In the genomic region with DNA sequence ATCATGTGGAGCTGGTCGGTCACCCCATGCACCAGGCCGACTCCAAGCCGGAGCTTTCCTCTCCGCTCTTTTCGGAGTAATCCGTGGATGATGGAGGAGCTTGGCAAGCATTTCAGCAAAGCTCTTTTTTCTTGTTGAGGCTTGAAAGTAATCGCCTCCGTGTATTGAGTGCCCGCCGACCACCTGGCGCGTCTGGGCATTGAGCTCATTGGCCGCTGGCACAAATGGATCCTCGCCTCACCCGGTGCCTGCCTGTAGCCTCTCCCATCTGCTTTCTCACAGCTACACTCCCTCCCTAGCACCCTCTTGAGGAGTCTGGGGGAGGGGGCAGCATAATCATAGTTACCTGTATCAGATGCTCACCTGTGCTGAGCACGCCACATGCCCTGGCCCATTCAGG, we compare ENCODE assay signal across 1 cellular context.
TF ChIP-seq lines count a peak whose summit lies in the region.

No MANE protein-coding gene starts in this region.

TF ChIP-seq in H1, 55 proteins besides CTCF, POLR2A, EP300 and RAD21 (continued from another document):
- TF ChIP-seq CHD7 (IDR thresholded peaks at IDR 0.05; ENCODE audit: insufficient replicate concordance, low read length) = no peak
- no peak for TF ChIP-seq MAFK (IDR thresholded peaks at IDR 0.05; ENCODE audit: low read depth, low read length)
- no peak for TF ChIP-seq SIX5 (IDR thresholded peaks at IDR 0.05; ENCODE audit: low read depth, low read length)
- no peak for TF ChIP-seq ATF3 (IDR thresholded peaks at IDR 0.05; ENCODE audit: insufficient read depth, low read depth, low read length)
- TF ChIP-seq CREB1 (IDR thresholded peaks at IDR 0.05) = no peak
- TF ChIP-seq CHD1 (IDR thresholded peaks at IDR 0.05; ENCODE audit: low read depth, low read length) = no peak
